In genomic region chr5:6282360-6282759, GRCh38 we compare ENCODE assay signal across 31 cellular contexts.
"Had no signal": no experiment of that assay in that cellular context is flagged by ENCODE, and none has a peak within 500 bp of the region (broad histone marks: within the 10 kb centered on the region; RNA-seq: fewer than 3 reads in every experiment).

No MANE protein-coding gene starts in this region.

- H3K9me3 ChIP-seq: ovary, suprapubic skin, testis, transverse colon, upper lobe of right lung, uterus had no signal

- H3K36me3 Mint-ChIP-seq: naive B cell; natural killer cell treated with Interleukin-12 subunit alpha and Interleukin-12 subunit beta and Interleukin-15 and Interleukin-18, amount 100 ng/mL, for 72 hours; neural progenitor cell; type B pancreatic cell had no signal

- H3K27ac Mint-ChIP-seq: naive B cell; naive thymus-derived CD8-positive, alpha-beta T cell; natural killer cell treated with Interleukin-12 subunit alpha and Interleukin-12 subunit beta and Interleukin-15 and Interleukin-18, amount 100 ng/mL, for 72 hours; neural progenitor cell; progenitor cell of endocrine pancreas; stimulated activated naive CD8-positive, alpha-beta T cell treated with anti-CD3 and anti-CD28 coated beads, Interleukin-15, amount 100 ng/mL, for 72 hours; type B pancreatic cell had no signal

- H3K9me3 Mint-ChIP-seq: natural killer cell treated with Interleukin-12 subunit alpha and Interleukin-12 subunit beta and Interleukin-15 and Interleukin-18, amount 100 ng/mL, for 72 hours; neural progenitor cell; stimulated activated naive CD8-positive, alpha-beta T cell treated with anti-CD3 and anti-CD28 coated beads, Interleukin-15, amount 100 ng/mL, for 72 hours; type B pancreatic cell had no signal

- H3K4me2 ChIP-seq: neural progenitor cell, smooth muscle cell had no signal

- ATAC-seq: naive thymus-derived CD8-positive, alpha-beta T cell; natural killer cell treated with Interleukin-12 subunit alpha and Interleukin-12 subunit beta and Interleukin-15 and Interleukin-18, amount 100 ng/mL, for 72 hours; psoas muscle; right cardiac atrium; sciatic nerve; stimulated activated naive CD8-positive, alpha-beta T cell treated with anti-CD3 and anti-CD28 coated beads, Interleukin-15, amount 100 ng/mL, for 72 hours; stimulated activated naive CD8-positive, alpha-beta T cell treated with anti-CD3 and anti-CD28 coated beads, Interleukin-15, Interleukin-2, amounts not matched to agents 100 U/mL and 50 U/mL, for 24 hours; upper lobe of right lung had no signal

- H3K4me3 ChIP-seq: neural progenitor cell, ovary, psoas muscle, skin epidermis, smooth muscle cell, tibial artery, transverse colon, upper lobe of right lung, uterus had no signal

- H2AFZ ChIP-seq: neural progenitor cell, parathyroid adenoma had no signal

- DNase-seq: naive B cell; naive thymus-derived CD8-positive, alpha-beta T cell; occipital lobe; ovary; posterior cingulate gyrus; psoas muscle; right cardiac atrium; spleen; stimulated activated CD4-positive, alpha-beta T cell treated with anti-CD3 and anti-CD28 coated beads, Interleukin-12 subunit alpha, Interleukin-12 subunit beta, amount 100 ng/mL, for 4 hours; stimulated activated CD4-positive, alpha-beta T cell treated with anti-CD3 and anti-CD28 coated beads, Interleukin-1b, Interleukin-23, amount 100 ng/mL, for 48 hours; stimulated activated CD4-positive, alpha-beta T cell treated with anti-CD3 and anti-CD28 coated beads, Interleukin-4, amount 100 ng/mL, for 1 hour; stimulated activated CD4-positive, alpha-beta T cell treated with anti-CD3 and anti-CD28 coated beads, Interleukin-4, amount 100 ng/mL, for 4 hours; stimulated activated CD8-positive, alpha-beta memory T cell treated with anti-CD3 and anti-CD28 coated beads, Interleukin-4, amount 100 ng/mL, for 48 hours; stimulated activated naive CD4-positive, alpha-beta T cell; stimulated activated naive CD8-positive, alpha-beta T cell treated with anti-CD3 and anti-CD28 coated beads, Interleukin-15, amount 100 ng/mL, for 72 hours; stimulated activated naive CD8-positive, alpha-beta T cell treated with anti-CD3 and anti-CD28 coated beads, Interleukin-15, Interleukin-2, amounts not matched to agents 100 U/mL and 50 U/mL, for 24 hours; substantia nigra; testis; tibial artery; transverse colon; upper lobe of right lung; uterus had no signal

- H3K9ac ChIP-seq: neural progenitor cell, parathyroid adenoma had no signal

- H3K36me3 ChIP-seq: neural progenitor cell, ovary, spleen, suprapubic skin, transverse colon, upper lobe of right lung, uterus had no signal

- H3K79me2 ChIP-seq: parathyroid adenoma had no signal

- H3K4me1 ChIP-seq: neural progenitor cell, parathyroid adenoma, psoas muscle, suprapubic skin, testis, tibial artery, transverse colon, upper lobe of right lung, uterus had no signal

- H3K27ac ChIP-seq: neural progenitor cell, ovary, parathyroid adenoma, psoas muscle, skin epidermis, suprapubic skin, testis, tibial artery, transverse colon, upper lobe of right lung, uterus had no signal

- H3K27me3 ChIP-seq: ovary, spleen, suprapubic skin, testis, tibial artery, transverse colon, upper lobe of right lung, uterus had no signal

- H3K4me1 Mint-ChIP-seq: naive B cell, neural progenitor cell had no signal

- H3K4me3 Mint-ChIP-seq: naive B cell; natural killer cell treated with Interleukin-12 subunit alpha and Interleukin-12 subunit beta and Interleukin-15 and Interleukin-18, amount 100 ng/mL, for 72 hours; neural progenitor cell; type B pancreatic cell had no signal
